ENCODE assay signal across 2 cellular contexts in genomic region chr5:96024683-96025475, GRCh38.
TF ChIP-seq lines count a peak whose summit lies in the region.

No MANE protein-coding gene starts in this region.

TF ChIP-seq in SK-N-SH, 30 proteins besides CTCF, POLR2A, EP300 and RAD21 (continued from another document):
- TF ChIP-seq IRF3 (IDR thresholded peaks at IDR 0.05; ENCODE audit: low read depth, low read length) = no peak
- TF ChIP-seq GABPA (IDR thresholded peaks at IDR 0.05; ENCODE audit: low read depth) = no peak
- TF ChIP-seq POLR2AphosphoS5 (IDR thresholded peaks at IDR 0.05; ENCODE audit: low read depth, low read length) = no peak
- no peak for TF ChIP-seq TCF12 (IDR thresholded peaks at IDR 0.05)
- TF ChIP-seq NFIC (IDR thresholded peaks at IDR 0.05; ENCODE audit: borderline replicate concordance) = no peak
- TF ChIP-seq SIN3A (IDR thresholded peaks at IDR 0.05; ENCODE audit: borderline replicate concordance, low read depth, low read length) = no peak
- no peak for TF ChIP-seq YY1 (IDR thresholded peaks at IDR 0.05; ENCODE audit: low read depth)
- no peak for TF ChIP-seq MEF2A (IDR thresholded peaks at IDR 0.05; ENCODE audit: borderline replicate concordance, low read depth)
- TF ChIP-seq ZBTB33 (IDR thresholded peaks at IDR 0.05; ENCODE audit: borderline replicate concordance, low read depth) = no peak
- no peak for TF ChIP-seq RCOR1 (IDR thresholded peaks at IDR 0.05; ENCODE audit: low read length)

TF ChIP-seq in SK-N-SH treated with all-trans-retinoic acid at 6 μM for 48 hours, 23 proteins besides CTCF, POLR2A, EP300 and RAD21 (continued from another document):
- TF ChIP-seq CREB5 (CRISPR knock-in tag; IDR thresholded peaks at IDR 0.05; ENCODE audit: low read depth) = no peak
- TF ChIP-seq POU6F1 (CRISPR knock-in tag; IDR thresholded peaks at IDR 0.05; ENCODE audit: borderline replicate concordance, low read depth) = no peak
- TF ChIP-seq CSDC2 (CRISPR knock-in tag; IDR thresholded peaks at IDR 0.05) = no peak
- no peak for TF ChIP-seq TSHZ2 (CRISPR knock-in tag; IDR thresholded peaks at IDR 0.05)
- TF ChIP-seq BACH2 (CRISPR knock-in tag; IDR thresholded peaks at IDR 0.05; ENCODE audit: borderline replicate concordance) = no peak
- TF ChIP-seq ZNF70 (CRISPR knock-in tag; IDR thresholded peaks at IDR 0.05) = no peak
- TF ChIP-seq CSRNP3 (CRISPR knock-in tag; IDR thresholded peaks at IDR 0.05) = no peak
- TF ChIP-seq SNAI2 (CRISPR knock-in tag; IDR thresholded peaks at IDR 0.05) = no peak
- no peak for TF ChIP-seq ESRRG (CRISPR knock-in tag; IDR thresholded peaks at IDR 0.05)
- no peak for TF ChIP-seq RARB (CRISPR knock-in tag; IDR thresholded peaks at IDR 0.05)
- TF ChIP-seq PATZ1 (CRISPR knock-in tag; IDR thresholded peaks at IDR 0.05; ENCODE audit: borderline replicate concordance) = no peak
